In genomic region chr6:163416640-163417253, GRCh38 we compare ENCODE assay signal across 8 cellular contexts. TPM values are rescaled to one million over a fixed set of nuclear protein-coding genes. Genes with fewer than 3 reads are reported as not detected.
A peak's percentile ranks its signal among the peaks of the same experiment; 100 is the strongest.
DNase-seq lines count a peak whose midpoint lies in the region; ATAC-seq and TF ChIP-seq lines count a peak whose summit lies in the region.

No MANE protein-coding gene starts in this region.

- H3K4me1 ChIP-seq in A673 (ENCODE audit: insufficient read depth, low read length, poor library complexity, severe bottlenecking) (peaks cover 47% of the 10 kb centered on the region), parathyroid adenoma (peaks cover 26% of the 10 kb centered on the region)

- POLR2A ChIA-PET in A673 (lab: Charles Lee; ENCODE audit: low non-redundant PET), result no interaction called here

- peak overlapping the region; percentile 92 for H3K27ac Mint-ChIP-seq in activated naive CD4-positive, alpha-beta T cell treated with anti-CD3 and anti-CD28 coated beads, Interleukin-2, amount 50 U/mL, for 24 hours

- H3K27me3 ChIP-seq in A673 (replicated peaks; ENCODE audit: insufficient read depth, low read depth, low read length, poor library complexity) (no peaks in the 10 kb centered on the region), parathyroid adenoma (ENCODE audit: control insufficient read depth, insufficient read depth, low read length) (no peaks in the 10 kb centered on the region)

- CTCF ChIA-PET in A673 (lab: Charles Lee), result no interaction called here

- DNase-seq in A673 (ENCODE audit: low spot score) (peak; percentile 85), GM04504 (ENCODE audit: low read depth) (peak; percentile 67), NCI-H226 (peak; percentile 74), germinal center (ENCODE audit: low spot score) (peak; percentile 21), ecto neural progenitor cell (ENCODE audit: low spot score) (no peak)

- H3K4me3 ChIP-seq in A673 (ENCODE audit: low read depth, low read length, poor library complexity, severe bottlenecking), result peak overlapping the region; percentile 95
- peak overlapping the region; percentile 81 for H3K4me3 ChIP-seq in parathyroid adenoma (ENCODE audit: low read depth, low read length)

- peak overlapping the region; percentile 86 for H3K4me2 ChIP-seq in parathyroid adenoma (ENCODE audit: low read length)

- peak overlapping the region; percentile 83 for H2AFZ ChIP-seq in parathyroid adenoma

- intact Hi-C loops in A673 (cut with micrococcal nuclease; ENCODE audit: unreplicated experiment), result loop anchor here (2.0 to 10.0 kb wide), 3 partner anchors 232 to 681 kb away; no protein-coding TSS in a partner anchor

- no peaks in the 10 kb centered on the region for H3K9me3 ChIP-seq in A673 (ENCODE audit: low read depth, low read length, poor library complexity, severe bottlenecking)
- H3K9me3 ChIP-seq in parathyroid adenoma (ENCODE audit: control insufficient read depth, low read length), result no peaks in the 10 kb centered on the region

- H3K27me3 Mint-ChIP-seq in activated naive CD4-positive, alpha-beta T cell treated with anti-CD3 and anti-CD28 coated beads, Interleukin-2, amount 50 U/mL, for 24 hours, result no peaks in the 10 kb centered on the region

- no peak for ATAC-seq in GM21381 (IDR thresholded peaks at IDR 0.05; ENCODE audit: unreplicated experiment)

- H3K27ac ChIP-seq in A673 (ENCODE audit: low read depth, low read length, poor library complexity, severe bottlenecking) (peak overlapping the region; percentile 81), parathyroid adenoma (peak overlapping the region; percentile 84)

- H3K9me3 Mint-ChIP-seq in activated naive CD4-positive, alpha-beta T cell treated with anti-CD3 and anti-CD28 coated beads, Interleukin-2, amount 50 U/mL, for 24 hours, result no peaks in the 10 kb centered on the region

- H3K4me1 Mint-ChIP-seq in activated naive CD4-positive, alpha-beta T cell treated with anti-CD3 and anti-CD28 coated beads, Interleukin-2, amount 50 U/mL, for 24 hours, result peaks cover 62% of the 10 kb centered on the region

- no peaks in the 10 kb centered on the region for H3K36me3 Mint-ChIP-seq in activated naive CD4-positive, alpha-beta T cell treated with anti-CD3 and anti-CD28 coated beads, Interleukin-2, amount 50 U/mL, for 24 hours

- no peak overlapping the region for H3K9ac ChIP-seq in parathyroid adenoma

- BruUV-seq in A673 (replicated peaks; lab: Mats Ljungman, UMichigan), result no TSS peak

- TF ChIP-seq CTCF in A673 (conservative IDR thresholded peaks at IDR 0.05; ENCODE audit: low read depth, low read length), result peak; percentile 74
- peak; percentile 71 for TF ChIP-seq CTCF in parathyroid adenoma (IDR thresholded peaks at IDR 0.05)

- H3K79me2 ChIP-seq in parathyroid adenoma, result peaks cover 10% of the 10 kb centered on the region

- H3K36me3 ChIP-seq in A673 (ENCODE audit: insufficient read depth, low read length, poor library complexity, severe bottlenecking) (no peaks in the 10 kb centered on the region), parathyroid adenoma (ENCODE audit: control insufficient read depth, insufficient read depth, low read length) (no peaks in the 10 kb centered on the region)

- peak overlapping the region; percentile 94 for H3K4me3 Mint-ChIP-seq in activated naive CD4-positive, alpha-beta T cell treated with anti-CD3 and anti-CD28 coated beads, Interleukin-2, amount 50 U/mL, for 24 hours

RNA-seq across cellular contexts. Expression of gene QKI, which starts 2.2 kb away (rescaled TPM):
- 128 and 131 TPM in 2 replicates for total RNA-seq in A673 (2021)
